8 cellular contexts compared by ENCODE assay signal in genomic region chr2:113979172-113980128, GRCh38.
DNase-seq lines count a peak whose midpoint lies in the region; ATAC-seq, FAIRE-seq and TF ChIP-seq lines count a peak whose summit lies in the region.

No MANE protein-coding gene starts in this region.

- TF ChIP-seq CTCF in fibroblast of lung (conservative IDR thresholded peaks at IDR 0.05 in 1 of 2, IDR thresholded peaks at IDR 0.05 in 1 of 2; ENCODE audit: low read depth in 1 of 2, low read length in 2 of 2) (peak; percentile 21 to 37), D721Med (IDR thresholded peaks at IDR 0.05; ENCODE audit: insufficient read depth, missing control alignments) (no peak)

- H3K4me1 ChIP-seq in fibroblast of lung (ENCODE audit: control insufficient read depth, extremely low read depth, insufficient read depth, low read length): peaks cover 3% of the 10 kb centered on the region

- H3K4me1 Mint-ChIP-seq in activated CD4-positive, alpha-beta memory T cell treated with anti-CD3 and anti-CD28 coated beads, Interleukin-2, amount 10 ng/mL, durations not matched to agents 7 days and 5 days: peaks cover 13% of the 10 kb centered on the region

- H3K27me3 Mint-ChIP-seq in activated CD4-positive, alpha-beta memory T cell treated with anti-CD3 and anti-CD28 coated beads, Interleukin-2, amount 10 ng/mL, durations not matched to agents 7 days and 5 days: no peaks in the 10 kb centered on the region

- H3K27ac Mint-ChIP-seq in activated CD4-positive, alpha-beta memory T cell treated with anti-CD3 and anti-CD28 coated beads, Interleukin-2, amount 10 ng/mL, durations not matched to agents 7 days and 5 days: no peak overlapping the region

- H3K4me3 Mint-ChIP-seq in activated CD4-positive, alpha-beta memory T cell treated with anti-CD3 and anti-CD28 coated beads, Interleukin-2, amount 10 ng/mL, durations not matched to agents 7 days and 5 days: no peak overlapping the region

- no peak overlapping the region for H2AFZ ChIP-seq in fibroblast of lung (ENCODE audit: low read length)

- no peak for FAIRE-seq in D721Med (lab: Jason Lieb, UNC)

- no peaks in the 10 kb centered on the region for H3K9me3 ChIP-seq in fibroblast of lung (ENCODE audit: control insufficient read depth, insufficient read depth, low read depth, low read length)

- H3K9ac ChIP-seq in fibroblast of lung (ENCODE audit: insufficient read depth, low read length): no peak overlapping the region

- ATAC-seq in GM18502 (IDR thresholded peaks at IDR 0.05; ENCODE audit: poor library complexity, unreplicated experiment) (peak; percentile 40), GM19467 (IDR thresholded peaks at IDR 0.05; ENCODE audit: unreplicated experiment) (no peak)

- no peak overlapping the region for H3K27ac ChIP-seq in fibroblast of lung (ENCODE audit: insufficient read depth, low read length)

- POLR2A ChIA-PET in activated CD4-positive, alpha-beta memory T cell treated with anti-CD3 and anti-CD28 coated beads, Interleukin-2, amount 10 ng/mL, durations not matched to agents 7 days and 5 days (lab: Charles Lee): interaction anchor here (0.7 kb wide), 1 partner anchor 86 kb away, joined by 3 read pairs; no protein-coding TSS in a partner anchor

- no peaks in the 10 kb centered on the region for H4K20me1 ChIP-seq in fibroblast of lung (ENCODE audit: control insufficient read depth, extremely low read depth, insufficient read depth, low read length)

- H3K36me3 Mint-ChIP-seq in activated CD4-positive, alpha-beta memory T cell treated with anti-CD3 and anti-CD28 coated beads, Interleukin-2, amount 10 ng/mL, durations not matched to agents 7 days and 5 days (ENCODE audit: low read depth): peaks cover 34% of the 10 kb centered on the region

- H3K79me2 ChIP-seq in fibroblast of lung (ENCODE audit: control insufficient read depth, insufficient read depth, low read length): no peaks in the 10 kb centered on the region

- CTCF ChIA-PET in activated CD4-positive, alpha-beta memory T cell treated with anti-CD3 and anti-CD28 coated beads, Interleukin-2, amount 10 ng/mL, durations not matched to agents 7 days and 5 days (lab: Charles Lee): interaction anchor here (0.6 to 1.4 kb wide), 8 partner anchors 19 to 293 kb away, joined by 3 to 5 read pairs (median 3); partner anchors contain the start of gene ACTR3

- no peak overlapping the region for H3K4me3 ChIP-seq in fibroblast of lung (replicated peaks in 1 of 4; ENCODE audit: control extremely low read depth in 1 of 4, insufficient read depth in 1 of 4, low read depth in 3 of 4, low read length in 4 of 4)

- H3K4me2 ChIP-seq in fibroblast of lung (ENCODE audit: extremely low read depth, insufficient read depth, low read length): no peak overlapping the region

- H3K36me3 ChIP-seq in fibroblast of lung (ENCODE audit: control insufficient read depth, insufficient read depth, low read length): no peaks in the 10 kb centered on the region

- no peaks in the 10 kb centered on the region for H3K27me3 ChIP-seq in fibroblast of lung (ENCODE audit: control insufficient read depth, insufficient read depth, low read length)

- H3K9me3 Mint-ChIP-seq in activated CD4-positive, alpha-beta memory T cell treated with anti-CD3 and anti-CD28 coated beads, Interleukin-2, amount 10 ng/mL, durations not matched to agents 7 days and 5 days: peaks cover 5% of the 10 kb centered on the region

- peak; percentile 73 for DNase-seq in activated CD4-positive, alpha-beta memory T cell treated with anti-CD3 and anti-CD28 coated beads, Interleukin-2, amount 10 ng/mL, durations not matched to agents 7 days and 5 days
- no peak for DNase-seq in fibroblast of lung (ENCODE audit: low read depth in 2 of 2)
- peak; percentile 27 to 50 for DNase-seq in stimulated activated CD4-positive, alpha-beta T cell treated with anti-CD3 and anti-CD28 coated beads, Interleukin-4, amount 100 ng/mL, for 4 hours
- DNase-seq in HuH-7.5 (ENCODE audit: low spot score): no peak
- no peak for DNase-seq in D721Med (ENCODE audit: insufficient read length, low spot score)
- no peak for DNase-seq in NCI-H82 (lab: John Stamatoyannopoulos, UW)

Comparison
In these comparisons a context has a peak if more than half of its experiments do, and no peak if none do; other contexts are left out.
1. DNase-seq: peak in activated CD4-positive, alpha-beta memory T cell treated with anti-CD3 and anti-CD28 coated beads, Interleukin-2, amount 10 ng/mL, durations not matched to agents 7 days and 5 days (single experiment) and stimulated activated CD4-positive, alpha-beta T cell treated with anti-CD3 and anti-CD28 coated beads, Interleukin-4, amount 100 ng/mL, for 4 hours (2 of 2); none in fibroblast of lung (0 of 2), HuH-7.5 (single experiment), D721Med (single experiment) and NCI-H82 (single experiment).